Comparison of ENCODE assay signal across 12 cellular contexts in genomic region chr5:34687269-34688011, GRCh38. TPM values are rescaled to one million over a fixed set of nuclear protein-coding genes. Genes with fewer than 3 reads are reported as not detected.
A peak's percentile ranks its signal among the peaks of the same experiment; 100 is the strongest.
DNase-seq lines count a peak whose midpoint lies in the region; ATAC-seq and TF ChIP-seq lines count a peak whose summit lies in the region.
"Had no signal": no experiment of that assay in that cellular context is flagged by ENCODE, and none has a peak within 500 bp of the region (broad histone marks: within the 10 kb centered on the region; RNA-seq: fewer than 3 reads in every experiment).

No MANE protein-coding gene starts in this region.

- 48% methylated on average over 10 of the region's 10 CpGs for WGBS in right lobe of liver (ENCODE audit: insufficient coverage, low coverage, low lambda C conversion rate, missing lambda C conversion rate)
- WGBS in thyroid gland, 2 donors: 82 to 86% methylated on average over 10 of the region's 10 CpGs

- H3K27me3 ChIP-seq in right lobe of liver (no peaks in the 10 kb centered on the region), thyroid gland (no peaks in the 10 kb centered on the region)

- peaks cover 0 to 35% (median 11%) of the 10 kb centered on the region in 4 donors for H3K4me1 ChIP-seq in right lobe of liver
- H3K4me1 ChIP-seq in thyroid gland: peaks cover 19 to 34% of the 10 kb centered on the region in 2 donors

- intact Hi-C loops in right lobe of liver (cut with DNase I) (no loop called here), thyroid gland (cut with DNase I) (no loop called here)

- H3K4me3 ChIP-seq in right lobe of liver (peak overlapping the region in 2 of 3 donors; percentile 24 to 35), thyroid gland (replicated peaks in 1 of 3) (no peak overlapping the region)

- TF ChIP-seq POLR2A in right lobe of liver (IDR thresholded peaks at IDR 0.05): no peak
- TF ChIP-seq POLR2A in thyroid gland (IDR thresholded peaks at IDR 0.05): no peak
- no peak for TF ChIP-seq POLR2A in GM18505 (IDR thresholded peaks at IDR 0.05; ENCODE audit: borderline replicate concordance, extremely low read depth, insufficient read depth, insufficient read length)

- no peaks in the 10 kb centered on the region for H3K9me3 ChIP-seq in right lobe of liver
- no peaks in the 10 kb centered on the region for H3K9me3 ChIP-seq in thyroid gland

- POLR2A ChIA-PET in HEK293T (lab: Yijun Ruan, JAX): interaction anchor here (1.4 to 3.5 kb wide), 3 partner anchors 104 to 228 kb away, joined by 3 to 17 read pairs (median 5); partner anchors contain the start of genes BRIX1, RAD1 and TTC23L

- TF ChIP-seq CTCF in right lobe of liver (IDR thresholded peaks at IDR 0.05) (no peak), thyroid gland (IDR thresholded peaks at IDR 0.05) (no peak)

- no peaks in the 10 kb centered on the region for H3K36me3 ChIP-seq in right lobe of liver
- no peaks in the 10 kb centered on the region for H3K36me3 ChIP-seq in thyroid gland

- DNase-seq in HEK293T (ENCODE audit: extremely low spot score) (no peak), astrocyte of the hippocampus (ENCODE audit: low read depth, low spot score) (peak; percentile 80), right lobe of liver (no peak), thyroid gland (no peak)
- DNase-seq: activated T-cell treated with anti-CD3 and anti-CD28 coated beads, Interleukin-2, amount 50 U/mL, for 24 hours; DMS79 treated with DMSO at 0.1 percent for 48 hours; T-helper 9 cell had no signal

- CTCF ChIA-PET in HEK293T (lab: Yijun Ruan, JAX): interaction anchor here (0.9 to 1.9 kb wide), 5 partner anchors 7 to 218 kb away, joined by 3 to 5 read pairs (median 4); no protein-coding TSS in a partner anchor

- no peak for ATAC-seq in right lobe of liver
- ATAC-seq in HG02642 (IDR thresholded peaks at IDR 0.05; ENCODE audit: poor library complexity, unreplicated experiment): no peak
- ATAC-seq in GM18505 (IDR thresholded peaks at IDR 0.05; ENCODE audit: unreplicated experiment): no peak
- ATAC-seq in HG03039 (IDR thresholded peaks at IDR 0.05; ENCODE audit: unreplicated experiment): no peak
- ATAC-seq in activated CD4-positive, CD25-positive, alpha-beta regulatory T cell treated with anti-CD3 and anti-CD28 coated beads, Interleukin-2, amount 50 U/mL, for 24 hours: no peak
- ATAC-seq: stimulated activated memory B cell treated with anti-CD40 and anti-IgM and Interleukin-4, amounts not matched to agents 10 μg/mL and 1 μg/mL and 100 μg/mL, for 72 hours had no signal

- peak overlapping the region in 2 of 3 donors; percentile 76 to 83 for H3K27ac ChIP-seq in right lobe of liver
- H3K27ac ChIP-seq in thyroid gland: peak overlapping the region in 2 of 3 donors; percentile 55 to 56

TF ChIP-seq in HEK293T, 16 proteins besides CTCF, POLR2A, EP300 and RAD21:
- no peak for TF ChIP-seq FOXA1 (IDR thresholded peaks at IDR 0.05)
- TF ChIP-seq, protein P1, sequence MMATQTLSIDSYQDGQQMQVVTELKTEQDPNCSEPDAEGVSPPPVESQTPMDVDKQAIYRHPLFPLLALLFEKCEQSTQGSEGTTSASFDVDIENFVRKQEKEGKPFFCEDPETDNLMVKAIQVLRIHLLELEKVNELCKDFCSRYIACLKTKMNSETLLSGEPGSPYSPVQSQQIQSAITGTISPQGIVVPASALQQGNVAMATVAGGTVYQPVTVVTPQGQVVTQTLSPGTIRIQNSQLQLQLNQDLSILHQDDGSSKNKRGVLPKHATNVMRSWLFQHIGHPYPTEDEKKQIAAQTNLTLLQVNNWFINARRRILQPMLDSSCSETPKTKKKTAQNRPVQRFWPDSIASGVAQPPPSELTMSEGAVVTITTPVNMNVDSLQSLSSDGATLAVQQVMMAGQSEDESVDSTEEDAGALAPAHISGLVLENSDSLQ (IDR thresholded peaks at IDR 0.05): peak; percentile 32; the same call in 1 of the 2 replicates
- no peak for TF ChIP-seq NFRKB (IDR thresholded peaks at IDR 0.05)
- no peak for TF ChIP-seq TARDBP (IDR thresholded peaks at IDR 0.05)
- TF ChIP-seq ARNT (IDR thresholded peaks at IDR 0.05): no peak

RNA-seq across cellular contexts. Expression of gene RAI14, which starts 31.3 kb away (rescaled TPM):
- total RNA-seq in right lobe of liver: 10 to 100 TPM; 11.9 to 30.8 (median 20.8) TPM
- total RNA-seq in thyroid gland: 10 to 100 TPM; 16.9 to 23.5 (median 20.8) TPM

Comparison
In these comparisons a context has a peak if more than half of its experiments do, and no peak if none do; other contexts are left out.
1. H3K4me3 ChIP-seq: peak in right lobe of liver (2 of 3); none in thyroid gland (0 of 3).